ENCODE assay signal across 10 cellular contexts in the genomic region with DNA sequence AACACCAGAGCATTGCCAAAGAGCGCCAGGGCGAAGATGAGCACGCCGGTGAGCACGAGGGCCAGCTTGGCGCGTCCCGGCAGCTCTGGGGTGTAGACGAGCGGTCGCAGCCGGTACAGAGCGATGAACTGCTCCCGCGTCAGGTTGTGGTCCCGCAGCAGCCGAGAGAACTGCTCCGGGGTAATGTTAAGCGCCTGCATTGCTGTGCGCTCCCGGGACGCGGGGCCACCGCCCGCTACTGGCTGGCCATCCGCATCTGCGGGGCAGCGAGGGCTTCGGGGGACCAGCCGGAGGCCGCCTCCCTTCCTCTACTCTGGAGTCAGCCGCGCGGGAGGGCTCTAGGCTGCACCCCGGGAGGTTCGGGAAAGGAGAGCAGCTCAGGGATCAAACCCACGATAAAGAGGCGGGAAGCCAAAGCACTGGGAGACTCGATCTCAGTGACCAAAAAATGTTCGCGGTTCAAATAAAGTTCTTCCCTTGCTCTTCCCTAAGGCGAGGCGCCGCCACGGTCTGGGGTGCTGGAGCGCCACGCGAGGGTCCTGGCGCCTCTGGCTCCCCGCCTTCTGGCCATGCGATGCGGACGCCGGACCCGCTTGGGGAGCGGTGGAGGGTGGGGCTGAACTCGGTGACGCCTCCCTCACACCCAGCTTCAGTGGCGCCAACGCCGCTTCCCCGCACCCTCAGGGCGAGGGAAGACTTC. TPM values are rescaled to one million over a fixed set of nuclear protein-coding genes. Genes with fewer than 3 reads are reported as not detected.
DNase-seq lines count a peak whose midpoint lies in the region; ATAC-seq, FAIRE-seq and TF ChIP-seq lines count a peak whose summit lies in the region.
"Had no signal": no experiment of that assay in that cellular context is flagged by ENCODE, and none has a peak within 500 bp of the region (broad histone marks: within the 10 kb centered on the region; RNA-seq: fewer than 3 reads in every experiment).

A gene (minus strand): TSS at position 571 of the 700 bp plus-strand sequence. CDS start 371 bp downstream, at position 200.

- in situ Hi-C loops in Panc1 (cut with HindIII; ENCODE audit: low pct_unique_long_range_greater_than_20kb, low sequenced_read_pairs) = no loop called here

- DNase-seq in CD14-positive monocyte (ENCODE audit: low spot score) (no peak), Panc1 (ENCODE audit: low read depth, low spot score) (no peak), endothelial cell of umbilical vein (ENCODE audit: low read depth, low spot score) (no peak), cortex of kidney (lab: John Stamatoyannopoulos, UW) (no peak), Peyer's patch (no peak), OCI-M1 (lab: John Stamatoyannopoulos, UW) (no peak)
- no peak for DNase-seq in natural killer cell treated with Interleukin-12 subunit alpha and Interleukin-12 subunit beta and Interleukin-15 and Interleukin-18, amount 100 ng/mL, for 72 hours (ENCODE audit: low spot score)

- H3K27me3 Mint-ChIP-seq in CD14-positive monocyte (ENCODE audit: low read depth in 3 of 3) = peaks cover 40 to 66% (median 56%) of the 10 kb centered on the region in 3 donors
- H3K27me3 Mint-ChIP-seq in natural killer cell treated with Interleukin-12 subunit alpha and Interleukin-12 subunit beta and Interleukin-15 and Interleukin-18, amount 100 ng/mL, for 72 hours = peaks cover 43 to 77% of the 10 kb centered on the region in 2 donors

- no peaks in the 10 kb centered on the region for H4K20me1 ChIP-seq in endothelial cell of umbilical vein (replicated peaks; ENCODE audit: control insufficient read depth, extremely low read depth, insufficient read depth, low read length)

- H3K4me1 ChIP-seq in Panc1 (ENCODE audit: control insufficient read depth, insufficient read depth, low read length) = no peaks in the 10 kb centered on the region
- no peaks in the 10 kb centered on the region for H3K4me1 ChIP-seq in endothelial cell of umbilical vein (ENCODE audit: control insufficient read depth, extremely low read depth, insufficient read depth, low read length)
- H3K4me1 ChIP-seq in Peyer's patch = peaks cover 0 to 7% (median 0%) of the 10 kb centered on the region in 4 donors

- H3K9me3 ChIP-seq in Panc1 (ENCODE audit: control insufficient read depth, insufficient read depth, low read depth, low read length) = no peaks in the 10 kb centered on the region
- no peaks in the 10 kb centered on the region for H3K9me3 ChIP-seq in endothelial cell of umbilical vein (replicated peaks; ENCODE audit: control insufficient read depth, insufficient read depth, low read length)
- H3K9me3 ChIP-seq in Peyer's patch = no peaks in the 10 kb centered on the region

- no peaks in the 10 kb centered on the region for H3K79me2 ChIP-seq in endothelial cell of umbilical vein (ENCODE audit: control insufficient read depth, insufficient read depth, low read length)

- H3K4me1 Mint-ChIP-seq in CD14-positive monocyte = peaks cover 7% of the 10 kb centered on the region
- peaks cover 0 to 6% of the 10 kb centered on the region in 2 donors for H3K4me1 Mint-ChIP-seq in natural killer cell treated with Interleukin-12 subunit alpha and Interleukin-12 subunit beta and Interleukin-15 and Interleukin-18, amount 100 ng/mL, for 72 hours (ENCODE audit: low read depth in 2 of 2)

- H3K4me2 ChIP-seq in endothelial cell of umbilical vein (ENCODE audit: insufficient read depth, low read length) = no peak within 1 kb of the TSS

- H3K4me3 ChIP-seq in Panc1 (ENCODE audit: low read depth in 2 of 2, low read length in 2 of 2) (no peak within 1 kb of the TSS; a peak in 1 of 4 replicates), endothelial cell of umbilical vein (replicated peaks in 1 of 3; ENCODE audit: insufficient read depth in 1 of 3, low read depth in 1 of 3, low read length in 3 of 3) (no peak within 1 kb of the TSS), Peyer's patch (peak within 1 kb of the TSS in 1 of 4 donors; percentile 37)

- TF ChIP-seq CTCF in CD14-positive monocyte (IDR thresholded peaks at IDR 0.05) = no peak
- TF ChIP-seq CTCF in Panc1 (IDR thresholded peaks at IDR 0.05) = no peak
- TF ChIP-seq CTCF in endothelial cell of umbilical vein (IDR thresholded peaks at IDR 0.05; ENCODE audit: extremely low read depth in 1 of 2, insufficient read depth in 1 of 2, low read depth in 1 of 2, low read length in 2 of 2) = no peak
- no peak for TF ChIP-seq CTCF in Peyer's patch (IDR thresholded peaks at IDR 0.05)

- no peak within 1 kb of the TSS for H3K27ac Mint-ChIP-seq in CD14-positive monocyte
- H3K27ac Mint-ChIP-seq in natural killer cell treated with Interleukin-12 subunit alpha and Interleukin-12 subunit beta and Interleukin-15 and Interleukin-18, amount 100 ng/mL, for 72 hours = no peak within 1 kb of the TSS

- H3K9ac ChIP-seq in endothelial cell of umbilical vein (replicated peaks; ENCODE audit: extremely low read depth, insufficient read depth, low read length) = no peak within 1 kb of the TSS

- no peaks in the 10 kb centered on the region for H3K36me3 Mint-ChIP-seq in CD14-positive monocyte
- no peaks in the 10 kb centered on the region for H3K36me3 Mint-ChIP-seq in natural killer cell treated with Interleukin-12 subunit alpha and Interleukin-12 subunit beta and Interleukin-15 and Interleukin-18, amount 100 ng/mL, for 72 hours

- no peak for FAIRE-seq in endothelial cell of umbilical vein (lab: Jason Lieb, UNC)
- FAIRE-seq: colon had no signal

- CTCF ChIA-PET in Panc1 (lab: Charles Lee) = no interaction called here
- CTCF ChIA-PET in endothelial cell of umbilical vein (lab: Charles Lee) = interaction anchor here (5.2 kb wide), 1 partner anchor 10 kb away, joined by 28 read pairs; no protein-coding TSS in a partner anchor

- BruUV-seq in Panc1 (replicated peaks; lab: Mats Ljungman, UMichigan) (no TSS peak), endothelial cell of umbilical vein (replicated peaks; lab: Mats Ljungman, UMichigan) (no TSS peak)

- H2AFZ ChIP-seq in endothelial cell of umbilical vein (ENCODE audit: low read depth, low read length) = peak within 1 kb of the TSS; percentile 26

- H3K27me3 ChIP-seq in Panc1 (ENCODE audit: control insufficient read depth, insufficient read depth, low read length) = peaks cover 14% of the 10 kb centered on the region
- peaks cover 20 to 39% of the 10 kb centered on the region in 2 experiments for H3K27me3 ChIP-seq in endothelial cell of umbilical vein (ENCODE audit: control insufficient read depth in 2 of 2, insufficient read depth in 2 of 2, low read length in 2 of 2)
- H3K27me3 ChIP-seq in Peyer's patch = no peaks in the 10 kb centered on the region

- ATAC-seq in Panc1 = 0 out of 2 replicates have a peak, but pooled peaks have one; percentile 60
- peak; percentile 43 to 58 for ATAC-seq in natural killer cell treated with Interleukin-12 subunit alpha and Interleukin-12 subunit beta and Interleukin-15 and Interleukin-18, amount 100 ng/mL, for 72 hours
- no peak for ATAC-seq in HG02840 (IDR thresholded peaks at IDR 0.05; ENCODE audit: low FRiP score, unreplicated experiment)

- H3K9me1 ChIP-seq in endothelial cell of umbilical vein (replicated peaks; ENCODE audit: control insufficient read depth, extremely low read depth, insufficient read depth, low read length) = no peaks in the 10 kb centered on the region

- H3K36me3 ChIP-seq in Panc1 (ENCODE audit: control insufficient read depth, insufficient read depth, low read length) = no peaks in the 10 kb centered on the region
- H3K36me3 ChIP-seq in endothelial cell of umbilical vein (ENCODE audit: control insufficient read depth in 2 of 2, extremely low read depth in 1 of 2, insufficient read depth in 2 of 2, low read length in 2 of 2) = no peaks in the 10 kb centered on the region
- H3K36me3 ChIP-seq in Peyer's patch = no peaks in the 10 kb centered on the region

- intact Hi-C loops in CD14-positive monocyte (cut with micrococcal nuclease) (no loop called here), Panc1 (cut with micrococcal nuclease; ENCODE audit: unreplicated experiment) (no loop called here), endothelial cell of umbilical vein (cut with micrococcal nuclease) (no loop called here)

- TF ChIP-seq POLR2A in endothelial cell of umbilical vein (IDR thresholded peaks at IDR 0.05; ENCODE audit: low read depth, low read length) = no peak
- no peak for TF ChIP-seq POLR2A in Peyer's patch (IDR thresholded peaks at IDR 0.05)

- H3K27ac ChIP-seq in Panc1 (ENCODE audit: low read length) (no peak within 1 kb of the TSS), endothelial cell of umbilical vein (ENCODE audit: insufficient read depth, low read depth, low read length) (no peak within 1 kb of the TSS), Peyer's patch (no peak within 1 kb of the TSS)

- POLR2A ChIA-PET in Panc1 (lab: Charles Lee) (no interaction called here), endothelial cell of umbilical vein (lab: Charles Lee) (no interaction called here)

- H3K4me3 Mint-ChIP-seq in CD14-positive monocyte = peak within 1 kb of the TSS; percentile 32 to 85
- H3K4me3 Mint-ChIP-seq in natural killer cell treated with Interleukin-12 subunit alpha and Interleukin-12 subunit beta and Interleukin-15 and Interleukin-18, amount 100 ng/mL, for 72 hours = peak within 1 kb of the TSS; percentile 59

- dilution Hi-C loops in endothelial cell of umbilical vein (cut with MboI; ENCODE audit: extremely low pct_ligation_motif_present, low sequenced_read_pairs) = no loop called here

- peaks cover 0 to 14% (median 7%) of the 10 kb centered on the region in 7 donors for H3K9me3 Mint-ChIP-seq in CD14-positive monocyte
- no peaks in the 10 kb centered on the region for H3K9me3 Mint-ChIP-seq in natural killer cell treated with Interleukin-12 subunit alpha and Interleukin-12 subunit beta and Interleukin-15 and Interleukin-18, amount 100 ng/mL, for 72 hours

TF ChIP-seq in endothelial cell of umbilical vein, 7 proteins besides CTCF, POLR2A, EP300 and RAD21 (continues in another document):
- TF ChIP-seq POLR2AphosphoS5 (IDR thresholded peaks at IDR 0.05; ENCODE audit: insufficient read depth, low read depth, low read length) (no peak), FOS (IDR thresholded peaks at IDR 0.05; ENCODE audit: borderline replicate concordance, insufficient read depth, low read length) (no peak)

RNA-seq across cellular contexts. Expression of the gene that starts here (rescaled TPM):
- polyA plus RNA-seq in CD14-positive monocyte = not detected
- total RNA-seq in Panc1 (2021; ENCODE audit: unreplicated experiment) = not detected
- polyA plus RNA-seq in Panc1 (2012; ENCODE audit: insufficient read length) = not detected
- not detected in 2 replicates for total RNA-seq in endothelial cell of umbilical vein
- polyA plus RNA-seq in endothelial cell of umbilical vein = not detected in 2 replicates
- polyA plus RNA-seq in endothelial cell of umbilical vein (2011; cell fraction: cytosol; rRNA removed) = not detected in 2 replicates
- not detected in 2 replicates for polyA plus RNA-seq in endothelial cell of umbilical vein (2011; cell fraction: nucleus; rRNA removed)
- not detected in 2 replicates for polyA plus RNA-seq in endothelial cell of umbilical vein (2012)
- not detected in 2 replicates for polyA minus RNA-seq in endothelial cell of umbilical vein
- not detected for polyA minus RNA-seq in endothelial cell of umbilical vein (2011; cell fraction: cytosol; rRNA and poly(A)+ RNA removed)
- not detected in 2 replicates for polyA minus RNA-seq in endothelial cell of umbilical vein (2011; cell fraction: nucleus; rRNA and poly(A)+ RNA removed)
- not detected for total RNA-seq in natural killer cell treated with Interleukin-12 subunit alpha and Interleukin-12 subunit beta and Interleukin-15 and Interleukin-18, amount 100 ng/mL, for 72 hours
- not detected for total RNA-seq in Peyer's patch
- total RNA-seq: LHCN-M2 had no signal

Comparison
In these comparisons a context has a peak if more than half of its experiments do, and no peak if none do; other contexts are left out.
1. Peak in ATAC-seq in Panc1; RNA of the gene not detected or under 1 TPM.
2. Peak in ATAC-seq in natural killer cell treated with Interleukin-12 subunit alpha and Interleukin-12 subunit beta and Interleukin-15 and Interleukin-18, amount 100 ng/mL, for 72 hours; RNA of the gene not detected or under 1 TPM.